In the genomic region with DNA sequence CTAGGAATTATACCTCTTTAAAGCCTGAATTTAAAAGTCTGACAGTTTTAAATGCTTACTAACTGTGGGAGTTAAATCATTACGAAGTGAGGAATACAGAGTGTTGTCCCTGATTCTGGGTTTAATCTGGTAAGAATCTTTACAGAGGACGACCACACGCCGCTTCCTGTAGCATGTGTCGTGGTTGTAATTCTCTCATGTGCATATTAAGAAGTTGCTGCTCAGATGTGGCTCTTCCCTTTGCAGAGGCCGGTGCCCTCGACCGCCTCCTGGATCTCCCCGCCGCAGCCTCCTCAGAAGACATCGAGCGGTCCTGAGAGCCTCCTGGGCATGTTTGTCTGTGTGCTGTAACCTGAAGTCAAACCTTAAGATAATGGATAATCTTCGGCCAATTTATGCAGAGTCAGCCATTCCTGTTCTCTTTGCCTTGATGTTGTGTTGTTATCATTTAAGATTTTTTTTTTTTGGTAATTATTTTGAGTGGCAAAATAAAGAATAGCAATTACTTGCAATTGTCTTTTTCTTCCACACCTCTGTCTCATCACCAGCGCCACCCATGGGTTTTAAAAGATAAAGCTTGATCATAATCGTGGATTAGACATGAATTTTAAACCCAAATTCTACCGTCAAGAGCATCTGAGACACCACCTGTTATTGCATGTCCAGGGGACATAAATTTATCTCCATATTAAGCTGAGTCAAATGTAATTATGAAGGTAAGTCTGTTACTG, we compare ENCODE assay signal across 12 cellular contexts. TPM values are rescaled to one million over a fixed set of nuclear protein-coding genes. Genes with fewer than 3 reads are reported as not detected.
DNase-seq lines count a peak whose midpoint lies in the region; ATAC-seq, FAIRE-seq and TF ChIP-seq lines count a peak whose summit lies in the region.
"Had no signal": no experiment of that assay in that cellular context is flagged by ENCODE, and none has a peak within 500 bp of the region (broad histone marks: within the 10 kb centered on the region; RNA-seq: fewer than 3 reads in every experiment).

No MANE protein-coding gene starts in this region.

- no peak overlapping the region for H3K4me3 ChIP-seq in BJ (ENCODE audit: low read depth, low read length)
- H3K4me3 ChIP-seq in H1 (ENCODE audit: extremely low read depth in 1 of 4, insufficient read depth in 2 of 4, low read depth in 3 of 4, low read length in 4 of 4) = no peak overlapping the region
- H3K4me3 ChIP-seq: suprapubic skin had no signal

- TF ChIP-seq RAD21 in H1 (IDR thresholded peaks at IDR 0.05 in 1 of 2, conservative IDR thresholded peaks at IDR 0.05 in 1 of 2; ENCODE audit: low read depth in 2 of 2, low read length in 2 of 2) = peak in 1 of 2 experiments; percentile 24; a peak in 1 of 4 replicates

- no peak overlapping the region for H4K5ac ChIP-seq in H1 (ENCODE audit: insufficient read length, low read depth, low read length)

- H2AK5ac ChIP-seq in H1 (ENCODE audit: low read depth, low read length) = no peak overlapping the region

- no peak overlapping the region for H2AFZ ChIP-seq in H1 (ENCODE audit: low read length)

- H3K27me3 ChIP-seq in BJ (ENCODE audit: control insufficient read depth, insufficient read depth, low read length) (peaks cover 24% of the 10 kb centered on the region), H1 (replicated peaks in 1 of 4; ENCODE audit: control insufficient read depth in 3 of 4, extremely low read depth in 1 of 4, insufficient read depth in 3 of 4, low read length in 3 of 4) (peaks cover 0 to 7% (median 1%) of the 10 kb centered on the region in 4 experiments; a peak in 4 of 7 replicates)

- no peaks in the 10 kb centered on the region for H3K79me1 ChIP-seq in H1 (ENCODE audit: low read depth, low read length)

- H2BK5ac ChIP-seq in H1 (ENCODE audit: low read depth, low read length) = no peak overlapping the region

- H4K8ac ChIP-seq in H1 (ENCODE audit: extremely low read depth, insufficient read depth, low read length) = no peak overlapping the region

- H4K91ac ChIP-seq in H1 (replicated peaks; ENCODE audit: insufficient read length, low read length) = no peak overlapping the region

- no peaks in the 10 kb centered on the region for H3K36me3 ChIP-seq in BJ (ENCODE audit: control insufficient read depth, insufficient read depth, low read length)
- H3K36me3 ChIP-seq in H1 (ENCODE audit: control insufficient read depth in 2 of 4, insufficient read depth in 4 of 4, low read length in 3 of 4) = peaks cover 0 to 7% (median 2%) of the 10 kb centered on the region in 4 experiments; a peak in 3 of 8 replicates
- H3K36me3 ChIP-seq: suprapubic skin had no signal

- peaks cover 9% of the 10 kb centered on the region for H3K36me3 Mint-ChIP-seq in T-helper 17 cell (ENCODE audit: low read depth)

- no peak overlapping the region for H2BK12ac ChIP-seq in H1 (ENCODE audit: low read depth, low read length)

- no peak overlapping the region for H3K23ac ChIP-seq in H1 (ENCODE audit: insufficient read length)

- H3K9me3 ChIP-seq in T-helper 17 cell (ENCODE audit: control insufficient read depth, low read length, poor library complexity, severe bottlenecking) (no peaks in the 10 kb centered on the region), H1 (ENCODE audit: insufficient read depth in 2 of 2, low read depth in 1 of 2, low read length in 1 of 2) (no peaks in the 10 kb centered on the region; a peak in 1 of 4 replicates)
- H3K9me3 ChIP-seq: suprapubic skin had no signal

- POLR2A ChIA-PET in BJ (lab: Charles Lee) = no interaction called here
- POLR2A ChIA-PET in H1 (lab: Charles Lee; ENCODE audit: partially characterized antibody) = interaction anchor here (0.6 to 1.4 kb wide), 12 partner anchors 8 to 106 kb away, joined by 3 to 6 read pairs (median 4); no protein-coding TSS in a partner anchor

- no peaks in the 10 kb centered on the region for H3K79me2 ChIP-seq in H1 (ENCODE audit: control insufficient read depth in 1 of 2, insufficient read depth in 2 of 2, low read length in 2 of 2)

- H3K9ac ChIP-seq in H1 (replicated peaks in 1 of 4; ENCODE audit: extremely low read depth in 1 of 4, low read depth in 3 of 4, low read length in 3 of 4) = no peak overlapping the region

- ATAC-seq in T-helper 17 cell = peak; percentile 93
- no peak for ATAC-seq in HG03025 (IDR thresholded peaks at IDR 0.05; ENCODE audit: low FRiP score, unreplicated experiment)
- no peak for ATAC-seq in GM18867 (IDR thresholded peaks at IDR 0.05; ENCODE audit: unreplicated experiment)
- no peak for ATAC-seq in HG02870 (IDR thresholded peaks at IDR 0.05; ENCODE audit: unreplicated experiment)
- ATAC-seq: left lobe of liver had no signal

- no peak overlapping the region for H3K27ac ChIP-seq in H1 (ENCODE audit: low read depth, low read length)
- H3K27ac ChIP-seq: suprapubic skin had no signal

- no peak overlapping the region for H3K56ac ChIP-seq in H1 (replicated peaks; ENCODE audit: insufficient read length, low read depth, low read length)

- H3K4ac ChIP-seq in H1 (replicated peaks; ENCODE audit: insufficient read length, low read depth, low read length) = no peak overlapping the region

- peak overlapping the region; percentile 59 for H3K4me3 Mint-ChIP-seq in T-helper 17 cell

- CTCF ChIA-PET in BJ (lab: Yijun Ruan, JAX) = no interaction called here
- CTCF ChIA-PET in H1 (lab: Charles Lee; ENCODE audit: partially characterized antibody) = interaction anchor here (0.7 to 2.9 kb wide), 16 partner anchors 9 to 380 kb away, joined by 3 to 13 read pairs (median 3); no protein-coding TSS in a partner anchor

- peak overlapping the region; percentile 60 for H3K27ac Mint-ChIP-seq in T-helper 17 cell

- DNase-seq in BJ (ENCODE audit: low read depth) (no peak), T-helper 17 cell (no peak), H1 (ENCODE audit: low read depth in 1 of 2, low spot score in 2 of 2) (peak in 1 of 2 experiments; percentile 34), NCI-H774 (lab: John Stamatoyannopoulos, UW) (no peak)
- DNase-seq: NCI-H2171 treated with DMSO at 0.1 percent for 48 hours had no signal

- peaks cover 0 to 4% of the 10 kb centered on the region in 2 experiments for H4K20me1 ChIP-seq in H1 (replicated peaks in 1 of 2; ENCODE audit: control insufficient read depth in 1 of 2, insufficient read depth in 2 of 2, low read length in 2 of 2)

- 0 out of 2 replicates have a peak, but pooled peaks have one; percentile 8 for TF ChIP-seq CTCF in BJ (IDR thresholded peaks at IDR 0.05; ENCODE audit: insufficient read depth, low read depth, low read length)
- TF ChIP-seq CTCF in GM12872 (IDR thresholded peaks at IDR 0.05; ENCODE audit: insufficient read depth, low read depth, low read length) = 0 out of 3 replicates have a peak, but pooled peaks have one; percentile 7
- no peak for TF ChIP-seq CTCF in H1 (IDR thresholded peaks at IDR 0.05; ENCODE audit: control extremely low read depth in 1 of 3, insufficient read depth in 1 of 3, low read depth in 1 of 3, low read length in 3 of 3)

- H3K4me2 ChIP-seq in H1 (ENCODE audit: insufficient read depth in 1 of 2, low read depth in 2 of 2, low read length in 2 of 2) = no peak overlapping the region

- no peak overlapping the region for H2BK20ac ChIP-seq in H1 (ENCODE audit: low read length)

- H3K27me3 Mint-ChIP-seq in T-helper 17 cell = peaks cover 30% of the 10 kb centered on the region

- no peak overlapping the region for H3K18ac ChIP-seq in H1 (ENCODE audit: extremely low read depth, low read length)

- H3K4me1 Mint-ChIP-seq in T-helper 17 cell = peaks cover 28% of the 10 kb centered on the region

- 87% methylated on average over 16 of the region's 16 CpGs; no CpG with 5 or more reads in 1 of the 2 experiments for WGBS in H1 (ENCODE audit: extremely low coverage in 1 of 2, insufficient coverage in 1 of 2, insufficient read length in 1 of 2, insufficient replicate concordance in 2 of 2, low coverage in 1 of 2, low lambda C conversion rate in 2 of 2, missing lambda C conversion rate in 1 of 2), 2 experiments

- TF ChIP-seq POLR2A in H1 (IDR thresholded peaks at IDR 0.05; ENCODE audit: control extremely low read depth in 1 of 2, low read depth in 2 of 2, low read length in 2 of 2) = no peak

- TF ChIP-seq EP300 in H1 (IDR thresholded peaks at IDR 0.05; ENCODE audit: borderline replicate concordance in 1 of 2, low read depth in 2 of 2, low read length in 2 of 2) = no peak

- H2BK120ac ChIP-seq in H1 (replicated peaks; ENCODE audit: low read depth, low read length) = no peak overlapping the region

- H2BK15ac ChIP-seq in H1 (ENCODE audit: low read length) = no peak overlapping the region

- no peak overlapping the region for H3K14ac ChIP-seq in H1 (ENCODE audit: insufficient read length)

- FAIRE-seq in H1 (lab: Jason Lieb, UNC) = no peak

- H3K4me1 ChIP-seq in H1 (replicated peaks in 1 of 4; ENCODE audit: control insufficient read depth in 3 of 4, insufficient read depth in 4 of 4, low read length in 3 of 4) = peaks cover 5 to 26% (median 11%) of the 10 kb centered on the region in 4 experiments
- H3K4me1 ChIP-seq: suprapubic skin had no signal

- H3K23me2 ChIP-seq in H1 (ENCODE audit: low read depth, low read length) = 0 out of 2 replicates have a peak, but pooled peaks cover 1% of the 10 kb centered on the region

TF ChIP-seq in H1, 55 proteins besides CTCF, POLR2A, EP300 and RAD21:
- no peak for TF ChIP-seq CHD1 (IDR thresholded peaks at IDR 0.05; ENCODE audit: low read depth, low read length)
- TF ChIP-seq MAFK (IDR thresholded peaks at IDR 0.05; ENCODE audit: low read depth, low read length) = 0 out of 2 replicates have a peak, but pooled peaks have one; percentile 2
- no peak for TF ChIP-seq KDM5A (IDR thresholded peaks at IDR 0.05; ENCODE audit: low read length)

RNA-seq across cellular contexts. Expression of gene GAL, which starts 6.5 kb away (rescaled TPM):
- polyA plus RNA-seq in BJ (2011; rRNA removed) (2.8 and 3.0 TPM in 2 replicates), H1 (2011; rRNA removed) (81.8 and 124 TPM in 2 replicates)
- 2.3 and 3.6 TPM in 2 replicates for polyA minus RNA-seq in BJ (2011; rRNA and poly(A)+ RNA removed)
- total RNA-seq in T-helper 17 cell = not detected
- 233 and 234 TPM in 2 replicates for total RNA-seq in H1 (2021; fragmentation: NEBNext Ultra II Directional; extraction: Animal tissue kit (Norgen Biotek cat#: 25700))
- polyA plus RNA-seq in H1 (2011; cell fraction: cytosol; rRNA removed) = 93.5 TPM
- 72.9 TPM for polyA plus RNA-seq in H1 (2011; cell fraction: nucleus; rRNA removed)
- 113 to 133 TPM (median 127 TPM) in 4 replicates for polyA plus RNA-seq in H1 (2012, experiment 1 of 2)
- polyA plus RNA-seq in H1 (2012, experiment 2 of 2) = 189 TPM
- 495 TPM for polyA plus RNA-seq in H1 (2013, experiment 1 of 2)
- 562 TPM for polyA plus RNA-seq in H1 (2013, experiment 2 of 2)
- 19.7 and 28.9 TPM in 2 replicates for polyA minus RNA-seq in H1 (2011; rRNA and poly(A)+ RNA removed)
- 55.9 TPM for polyA minus RNA-seq in H1 (2011; cell fraction: cytosol; rRNA and poly(A)+ RNA removed)
- polyA minus RNA-seq in H1 (2011; cell fraction: nucleus; rRNA and poly(A)+ RNA removed) = 29.4 TPM
- total RNA-seq: HT1080 had no signal

Comparison
In these comparisons a context has a peak if more than half of its experiments do, and no peak if none do; other contexts are left out.
1. CTCF ChIP-seq: peak in BJ (single experiment) and GM12872 (single experiment); none in H1 (0 of 3).
2. RNA of gene GAL, which starts 6.5 kb away (total RNA-seq): 233 to 234 TPM in H1; not detected in T-helper 17 cell; every median in the first group is over 100 times any median in the second.